In genomic region chr20:62874745-62875344, GRCh38 we compare ENCODE assay signal across 9 cellular contexts. TPM values are rescaled to one million over a fixed set of nuclear protein-coding genes. Genes with fewer than 3 reads are reported as not detected.
DNase-seq lines count a peak whose midpoint lies in the region; ATAC-seq and TF ChIP-seq lines count a peak whose summit lies in the region.
"Had no signal": no experiment of that assay in that cellular context is flagged by ENCODE, and none has a peak within 500 bp of the region (broad histone marks: within the 10 kb centered on the region; RNA-seq: fewer than 3 reads in every experiment).

No MANE protein-coding gene starts in this region.

- no peak for ATAC-seq in gastrocnemius medialis
- ATAC-seq in HG03354 (IDR thresholded peaks at IDR 0.05; ENCODE audit: poor library complexity, severe bottlenecking, unreplicated experiment), result no peak

- POLR2A ChIA-PET in activated CD4-positive, alpha-beta memory T cell treated with anti-CD3 and anti-CD28 coated beads, Interleukin-2, amount 10 ng/mL, durations not matched to agents 7 days and 5 days (lab: Charles Lee), result no interaction called here

- CTCF ChIA-PET in activated CD4-positive, alpha-beta memory T cell treated with anti-CD3 and anti-CD28 coated beads, Interleukin-2, amount 10 ng/mL, durations not matched to agents 7 days and 5 days (lab: Charles Lee), result interaction anchor here (0.9 to 1.2 kb wide), 2 partner anchors 27 to 98 kb away, joined by 3 read pairs; no protein-coding TSS in a partner anchor

- DNase-seq in activated naive CD4-positive, alpha-beta T cell treated with anti-CD3 and anti-CD28 coated beads, Interleukin-2, amount 50 U/mL, for 16 hours, result no peak
- DNase-seq in gastrocnemius medialis (no peak), Karpas-422 (no peak)
- no peak for DNase-seq in activated CD4-positive, alpha-beta memory T cell treated with anti-CD3 and anti-CD28 coated beads, Interleukin-2, amount 10 ng/mL, durations not matched to agents 7 days and 5 days
- DNase-seq: stimulated activated naive CD4-positive, alpha-beta T cell treated with Interleukin-2 at 50 U/mL for 16 hours had no signal

- no peaks in the 10 kb centered on the region for H4K20me1 ChIP-seq in Loucy (ENCODE audit: insufficient read depth, low read length, poor library complexity, severe bottlenecking)
- no peaks in the 10 kb centered on the region for H4K20me1 ChIP-seq in Karpas-422 (ENCODE audit: insufficient read depth, low read depth, low read length)

- H3K27ac ChIP-seq in gastrocnemius medialis (peak overlapping the region; percentile 42 to 70 (median 70)), Karpas-422 (ENCODE audit: low read length) (no peak overlapping the region)

- H3K4me2 ChIP-seq in Loucy (ENCODE audit: low read depth, low read length, poor library complexity, severe bottlenecking) (peak overlapping the region; percentile 46), Karpas-422 (ENCODE audit: low read depth, low read length, poor library complexity, severe bottlenecking) (no peak overlapping the region)

- H3K9ac ChIP-seq in Loucy (ENCODE audit: low read depth, low read length, poor library complexity, severe bottlenecking) (peak overlapping the region; percentile 5), Karpas-422 (ENCODE audit: low read length) (no peak overlapping the region)

- H3K27me3 ChIP-seq in Loucy (ENCODE audit: insufficient read depth, low read length, poor library complexity, severe bottlenecking), result no peaks in the 10 kb centered on the region
- no peaks in the 10 kb centered on the region for H3K27me3 ChIP-seq in gastrocnemius medialis
- no peaks in the 10 kb centered on the region for H3K27me3 ChIP-seq in Karpas-422 (ENCODE audit: low read length)

- no peaks in the 10 kb centered on the region for H3K9me3 Mint-ChIP-seq in activated naive CD4-positive, alpha-beta T cell treated with anti-CD3 and anti-CD28 coated beads, Interleukin-2, amount 50 U/mL, for 24 hours
- peaks cover 3 to 9% (median 3%) of the 10 kb centered on the region in 5 experiments for H3K9me3 Mint-ChIP-seq in brain
- no peaks in the 10 kb centered on the region for H3K9me3 Mint-ChIP-seq in activated CD4-positive, alpha-beta memory T cell treated with anti-CD3 and anti-CD28 coated beads, Interleukin-2, amount 10 ng/mL, durations not matched to agents 7 days and 5 days

- no peak for TF ChIP-seq POLR2A in gastrocnemius medialis (IDR thresholded peaks at IDR 0.05)

- H3K9me2 ChIP-seq in Loucy (replicated peaks; ENCODE audit: low read depth, low read length) (no peaks in the 10 kb centered on the region), Karpas-422 (replicated peaks; ENCODE audit: insufficient read depth, low read length) (no peaks in the 10 kb centered on the region)

- TF ChIP-seq CTCF in Loucy (conservative IDR thresholded peaks at IDR 0.05; ENCODE audit: low read length) (no peak), brain (conservative IDR thresholded peaks at IDR 0.05) (no peak), gastrocnemius medialis (IDR thresholded peaks at IDR 0.05 in 4 of 5, conservative IDR thresholded peaks at IDR 0.05 in 1 of 5) (no peak)

- H3K27me3 Mint-ChIP-seq in activated naive CD4-positive, alpha-beta T cell treated with anti-CD3 and anti-CD28 coated beads, Interleukin-2, amount 50 U/mL, for 24 hours, result no peaks in the 10 kb centered on the region
- peaks cover 3% of the 10 kb centered on the region for H3K27me3 Mint-ChIP-seq in brain
- peaks cover 14% of the 10 kb centered on the region for H3K27me3 Mint-ChIP-seq in activated CD4-positive, alpha-beta memory T cell treated with anti-CD3 and anti-CD28 coated beads, Interleukin-2, amount 10 ng/mL, durations not matched to agents 7 days and 5 days

- H3K4me1 ChIP-seq in Loucy (ENCODE audit: insufficient read depth, low read length, poor library complexity, severe bottlenecking) (peaks cover 11% of the 10 kb centered on the region), gastrocnemius medialis (peaks cover 16 to 20% of the 10 kb centered on the region in 2 donors), Karpas-422 (ENCODE audit: low read length) (peaks cover 5% of the 10 kb centered on the region)

- in situ Hi-C loops in gastrocnemius medialis (cut with MboI; ENCODE audit: low sequenced_read_pairs in 4 of 4), result loop anchor here in 2 of 4 donors (5.0 to 25.0 kb wide), 2 partner anchors 137 kb away; partner anchors contain the start of gene BHLHE23 (in 1 of the 2)

- H2AFZ ChIP-seq in Loucy (ENCODE audit: low read length) (no peak overlapping the region), Karpas-422 (ENCODE audit: low read length) (no peak overlapping the region)

- H3K79me2 ChIP-seq in Loucy (ENCODE audit: insufficient read depth, low read length), result no peaks in the 10 kb centered on the region
- no peaks in the 10 kb centered on the region for H3K79me2 ChIP-seq in Karpas-422 (ENCODE audit: low read length)

- H3K27ac Mint-ChIP-seq in activated naive CD4-positive, alpha-beta T cell treated with anti-CD3 and anti-CD28 coated beads, Interleukin-2, amount 50 U/mL, for 24 hours, result peak overlapping the region; percentile 72
- peak overlapping the region in 4 of 5 experiments; percentile 60 to 84 (median 71) for H3K27ac Mint-ChIP-seq in brain
- H3K27ac Mint-ChIP-seq in activated CD4-positive, alpha-beta memory T cell treated with anti-CD3 and anti-CD28 coated beads, Interleukin-2, amount 10 ng/mL, durations not matched to agents 7 days and 5 days, result no peak overlapping the region

- intact Hi-C loops in gastrocnemius medialis (cut with DNase I; ENCODE audit: low total_unique reads), result no loop called here

- H3K36me3 ChIP-seq in Loucy (ENCODE audit: insufficient read depth, low read length) (no peaks in the 10 kb centered on the region), gastrocnemius medialis (no peaks in the 10 kb centered on the region), Karpas-422 (ENCODE audit: insufficient read depth, low read length) (no peaks in the 10 kb centered on the region; the same call in 1 of the 2 replicates)

- H3K9me3 ChIP-seq in Loucy (ENCODE audit: insufficient read depth, low read depth, low read length), result no peaks in the 10 kb centered on the region
- no peaks in the 10 kb centered on the region for H3K9me3 ChIP-seq in gastrocnemius medialis
- no peaks in the 10 kb centered on the region for H3K9me3 ChIP-seq in Karpas-422 (ENCODE audit: low read length)

- H3K36me3 Mint-ChIP-seq in activated naive CD4-positive, alpha-beta T cell treated with anti-CD3 and anti-CD28 coated beads, Interleukin-2, amount 50 U/mL, for 24 hours, result no peaks in the 10 kb centered on the region
- H3K36me3 Mint-ChIP-seq in brain, result no peaks in the 10 kb centered on the region
- no peaks in the 10 kb centered on the region for H3K36me3 Mint-ChIP-seq in activated CD4-positive, alpha-beta memory T cell treated with anti-CD3 and anti-CD28 coated beads, Interleukin-2, amount 10 ng/mL, durations not matched to agents 7 days and 5 days (ENCODE audit: low read depth)

- peaks cover 10% of the 10 kb centered on the region for H3F3A ChIP-seq in Loucy (ENCODE audit: low read depth)

- peak overlapping the region; percentile 60 for H3K4me3 ChIP-seq in Loucy (ENCODE audit: low read length, poor library complexity, severe bottlenecking)
- no peak overlapping the region for H3K4me3 ChIP-seq in gastrocnemius medialis
- no peak overlapping the region for H3K4me3 ChIP-seq in Karpas-422 (ENCODE audit: low read length)

- H3K4me3 Mint-ChIP-seq in activated naive CD4-positive, alpha-beta T cell treated with anti-CD3 and anti-CD28 coated beads, Interleukin-2, amount 50 U/mL, for 24 hours, result peak overlapping the region; percentile 71
- H3K4me3 Mint-ChIP-seq in brain, result peak overlapping the region in 1 of 5 experiments; percentile 28
- no peak overlapping the region for H3K4me3 Mint-ChIP-seq in activated CD4-positive, alpha-beta memory T cell treated with anti-CD3 and anti-CD28 coated beads, Interleukin-2, amount 10 ng/mL, durations not matched to agents 7 days and 5 days

- peaks cover 26% of the 10 kb centered on the region for H3K4me1 Mint-ChIP-seq in activated naive CD4-positive, alpha-beta T cell treated with anti-CD3 and anti-CD28 coated beads, Interleukin-2, amount 50 U/mL, for 24 hours
- peaks cover 24% of the 10 kb centered on the region for H3K4me1 Mint-ChIP-seq in brain
- H3K4me1 Mint-ChIP-seq in activated CD4-positive, alpha-beta memory T cell treated with anti-CD3 and anti-CD28 coated beads, Interleukin-2, amount 10 ng/mL, durations not matched to agents 7 days and 5 days, result peaks cover 18% of the 10 kb centered on the region

RNA-seq across cellular contexts. Expression of gene TCFL5, which starts 13.2 kb away (rescaled TPM):
- 21.1 TPM for polyA plus RNA-seq in brain (ENCODE audit: insufficient read depth, low read depth, low replicate concordance)
- 1 to 10 TPM; 5.3 to 7.3 (median 6.3) TPM for total RNA-seq in gastrocnemius medialis
- total RNA-seq in Karpas-422 (2014; rRNA removed; shearing (Covaris generic); ENCODE audit: low replicate concordance), result 11.3 and 11.5 TPM in 2 replicates
- total RNA-seq in activated CD4-positive, alpha-beta memory T cell treated with anti-CD3 and anti-CD28 coated beads, Interleukin-2, amount 10 ng/mL, durations not matched to agents 7 days and 5 days, result 1 to 10 TPM; 6.0 to 6.2 TPM

RNA-seq across cellular contexts. Expression of gene DIDO1, which starts 51.5 kb away (rescaled TPM):
- polyA plus RNA-seq in brain (ENCODE audit: insufficient read depth, low read depth, low replicate concordance), result 47.3 TPM
- total RNA-seq in gastrocnemius medialis, result 10 to 100 TPM; 24.2 to 39.3 (median 28.7) TPM
- 35.4 and 43.4 TPM in 2 replicates for total RNA-seq in Karpas-422 (2014; rRNA removed; shearing (Covaris generic); ENCODE audit: low replicate concordance)
- 10 to 100 TPM; 62.2 to 66.2 TPM for total RNA-seq in activated CD4-positive, alpha-beta memory T cell treated with anti-CD3 and anti-CD28 coated beads, Interleukin-2, amount 10 ng/mL, durations not matched to agents 7 days and 5 days

RNA-seq across cellular contexts. Expression of gene COL9A3, which starts 58.0 kb away (rescaled TPM):
- 17.5 TPM for polyA plus RNA-seq in brain (ENCODE audit: insufficient read depth, low read depth, low replicate concordance)
- 1 to 10 TPM in 2 of 4 donors, under 1 TPM in 2; 0.41 to 4.1 (median 1.6) TPM for total RNA-seq in gastrocnemius medialis
- 41.2 and 87.5 TPM in 2 replicates for total RNA-seq in Karpas-422 (2014; rRNA removed; shearing (Covaris generic); ENCODE audit: low replicate concordance)
- not detected for total RNA-seq in activated CD4-positive, alpha-beta memory T cell treated with anti-CD3 and anti-CD28 coated beads, Interleukin-2, amount 10 ng/mL, durations not matched to agents 7 days and 5 days
